Comparison of ENCODE assay signal across 8 cellular contexts in genomic region chr7:141700291-141700847, GRCh38. TPM values are rescaled to one million over a fixed set of nuclear protein-coding genes. Genes with fewer than 3 reads are reported as not detected.
DNase-seq lines count a peak whose midpoint lies in the region; ATAC-seq, FAIRE-seq and TF ChIP-seq lines count a peak whose summit lies in the region.

No MANE protein-coding gene starts in this region.

- WGBS in IMR-90 (ENCODE audit: extremely low coverage in 2 of 2, insufficient read length in 1 of 2), 2 experiments: 100% methylated on average over 1 of the region's 5 CpGs; no CpG with 5 or more reads in 1 of the 2 experiments

- H3K56ac ChIP-seq in IMR-90 (ENCODE audit: extremely low read depth, insufficient read depth, low read length): no peak overlapping the region

- no peak overlapping the region for H3K18ac ChIP-seq in IMR-90 (ENCODE audit: low read depth, low read length)

- H3K14ac ChIP-seq in IMR-90 (replicated peaks; ENCODE audit: low read depth, low read length): no peak overlapping the region

- H3K36me3 ChIP-seq in BJ (ENCODE audit: control insufficient read depth, insufficient read depth, low read length) (no peaks in the 10 kb centered on the region), IMR-90 (ENCODE audit: control insufficient read depth, insufficient read depth, low read length) (no peaks in the 10 kb centered on the region)

- BruUV-seq in IMR-90 (replicated peaks; lab: Mats Ljungman, UMichigan): no TSS peak

- no peak overlapping the region for H2AK9ac ChIP-seq in IMR-90 (replicated peaks; ENCODE audit: low read depth, low read length, poor library complexity)

- H4K5ac ChIP-seq in IMR-90 (ENCODE audit: low read depth, low read length): no peak overlapping the region

- no peak overlapping the region for H3K23ac ChIP-seq in IMR-90 (ENCODE audit: low read depth, low read length)

- H3K4me1 Mint-ChIP-seq in natural killer cell treated with Interleukin-12 subunit alpha and Interleukin-12 subunit beta and Interleukin-15 and Interleukin-18, amount 100 ng/mL, for 72 hours (ENCODE audit: low read depth in 2 of 2): peaks cover 50 to 57% of the 10 kb centered on the region in 2 donors

- H2BK5ac ChIP-seq in IMR-90 (ENCODE audit: low read depth, low read length, poor library complexity, severe bottlenecking): no peak overlapping the region

- peak overlapping the region; percentile 88 for H3K4me3 Mint-ChIP-seq in natural killer cell treated with Interleukin-12 subunit alpha and Interleukin-12 subunit beta and Interleukin-15 and Interleukin-18, amount 100 ng/mL, for 72 hours

- H3K27me3 ChIP-seq in BJ (ENCODE audit: control insufficient read depth, insufficient read depth, low read length): peaks cover 3% of the 10 kb centered on the region
- peaks cover 3% of the 10 kb centered on the region; the same call in 1 of the 2 replicates for H3K27me3 ChIP-seq in IMR-90 (ENCODE audit: control insufficient read depth, insufficient read depth, low read length)
- H3K27me3 ChIP-seq in dorsolateral prefrontal cortex: no peaks in the 10 kb centered on the region

- no peaks in the 10 kb centered on the region for H3K9me3 ChIP-seq in IMR-90 (ENCODE audit: control insufficient read depth, insufficient read depth, low read length)

- H3K27me3 Mint-ChIP-seq in natural killer cell treated with Interleukin-12 subunit alpha and Interleukin-12 subunit beta and Interleukin-15 and Interleukin-18, amount 100 ng/mL, for 72 hours: peaks cover 9 to 13% of the 10 kb centered on the region in 2 donors

- H2AFZ ChIP-seq in IMR-90 (replicated peaks; ENCODE audit: low read length, poor library complexity): peak overlapping the region; percentile 47

- DNase-seq in BJ (ENCODE audit: low read depth): no peak
- DNase-seq in IMR-90: no peak
- DNase-seq in dorsolateral prefrontal cortex: no peak
- DNase-seq in natural killer cell treated with Interleukin-12 subunit alpha and Interleukin-12 subunit beta and Interleukin-15 and Interleukin-18, amount 100 ng/mL, for 72 hours (ENCODE audit: low spot score): no peak
- DNase-seq in GM19239 (ENCODE audit: insufficient read length, low spot score): no peak
- no peak for DNase-seq in epidermal melanocyte (ENCODE audit: insufficient read length, low spot score)
- no peak for DNase-seq in 8988T

- no peak overlapping the region for H4K91ac ChIP-seq in IMR-90 (ENCODE audit: insufficient read depth, low read depth, low read length)

- no peak overlapping the region for H3K4ac ChIP-seq in IMR-90 (ENCODE audit: low read depth, low read length)

- H3K27ac ChIP-seq in IMR-90 (ENCODE audit: insufficient read depth, low read length) (no peak overlapping the region), dorsolateral prefrontal cortex (peak overlapping the region; percentile 4 to 98 (median 92))

- ATAC-seq in IMR-90 (ENCODE audit: low read depth): no peak
- ATAC-seq in natural killer cell treated with Interleukin-12 subunit alpha and Interleukin-12 subunit beta and Interleukin-15 and Interleukin-18, amount 100 ng/mL, for 72 hours: no peak
- ATAC-seq in HG03565 (IDR thresholded peaks at IDR 0.05; ENCODE audit: unreplicated experiment): no peak

- no peaks in the 10 kb centered on the region; the same call in 1 of the 2 replicates for H4K20me1 ChIP-seq in IMR-90 (ENCODE audit: insufficient read depth, low read length)

- H2BK120ac ChIP-seq in IMR-90 (ENCODE audit: low read depth, low read length): no peak overlapping the region

- POLR2A ChIA-PET in BJ (lab: Charles Lee): no interaction called here
- POLR2A ChIA-PET in IMR-90 (lab: Charles Lee; ENCODE audit: unreplicated experiment): no interaction called here

- CTCF ChIA-PET in BJ (lab: Yijun Ruan, JAX) (no interaction called here), IMR-90 (lab: Yijun Ruan, JAX) (no interaction called here)

- TF ChIP-seq RAD21 in IMR-90 (IDR thresholded peaks at IDR 0.05; ENCODE audit: low read length): no peak

- peak overlapping the region; percentile 62 to 73 for H3K27ac Mint-ChIP-seq in natural killer cell treated with Interleukin-12 subunit alpha and Interleukin-12 subunit beta and Interleukin-15 and Interleukin-18, amount 100 ng/mL, for 72 hours

- no peaks in the 10 kb centered on the region for H3K9me1 ChIP-seq in IMR-90 (ENCODE audit: insufficient read depth, low read length)

- TF ChIP-seq CTCF in BJ (IDR thresholded peaks at IDR 0.05; ENCODE audit: insufficient read depth, low read depth, low read length) (no peak), IMR-90 (conservative IDR thresholded peaks at IDR 0.05; ENCODE audit: low read depth, low read length) (no peak), dorsolateral prefrontal cortex (IDR thresholded peaks at IDR 0.05 in 54 of 56, conservative IDR thresholded peaks at IDR 0.05 in 2 of 56; ENCODE audit: low read depth in 1 of 56, partially characterized antibody in 56 of 56) (no peak)

- no peaks in the 10 kb centered on the region for H3K9me3 Mint-ChIP-seq in natural killer cell treated with Interleukin-12 subunit alpha and Interleukin-12 subunit beta and Interleukin-15 and Interleukin-18, amount 100 ng/mL, for 72 hours

- in situ Hi-C loops in IMR-90 (cut with MboI; ENCODE audit: low sequenced_read_pairs): no loop called here

- H3K9ac ChIP-seq in IMR-90 (ENCODE audit: low read depth, low read length): no peak overlapping the region

- H2AK5ac ChIP-seq in IMR-90 (ENCODE audit: low read depth, low read length): no peak overlapping the region

- dilution Hi-C loops in IMR-90 (cut with HindIII; ENCODE audit: low sequenced_read_pairs, unreplicated experiment): no loop called here

- H3K36me3 Mint-ChIP-seq in natural killer cell treated with Interleukin-12 subunit alpha and Interleukin-12 subunit beta and Interleukin-15 and Interleukin-18, amount 100 ng/mL, for 72 hours: no peaks in the 10 kb centered on the region

- H3K4me3 ChIP-seq in BJ (ENCODE audit: low read depth, low read length) (peak overlapping the region; percentile 65), IMR-90 (ENCODE audit: insufficient read depth, low read depth, low read length) (no peak overlapping the region), dorsolateral prefrontal cortex (peak overlapping the region; percentile 46 to 88 (median 76))

- H3K4me1 ChIP-seq in IMR-90 (ENCODE audit: control insufficient read depth, insufficient read depth, low read length): peaks cover 1% of the 10 kb centered on the region; the same call in 1 of the 2 replicates

- H4K8ac ChIP-seq in IMR-90 (ENCODE audit: low read depth in 2 of 2, low read length in 2 of 2): no peak overlapping the region

- H2BK15ac ChIP-seq in IMR-90 (ENCODE audit: low read depth, low read length): no peak overlapping the region

- peaks cover 8 to 11% of the 10 kb centered on the region in 2 experiments; a peak in 2 of 4 replicates for H3K79me1 ChIP-seq in IMR-90 (ENCODE audit: low read depth in 1 of 2, low read length in 2 of 2)

- H3K4me2 ChIP-seq in IMR-90 (ENCODE audit: low read depth, low read length): no peak overlapping the region; the same call in 1 of the 2 replicates

- no peak overlapping the region for H2BK20ac ChIP-seq in IMR-90 (ENCODE audit: low read depth, low read length)

- intact Hi-C loops in IMR-90 (cut with micrococcal nuclease): no loop called here
- intact Hi-C loops in dorsolateral prefrontal cortex (cut with DNase I): loop anchor here (2.0 to 5.0 kb wide), 2 partner anchors 16 to 37 kb away; partner anchors contain the start of gene SSBP1 (in 1 of the 2)

- no peak for TF ChIP-seq POLR2A in IMR-90 (IDR thresholded peaks at IDR 0.05; ENCODE audit: low read depth, low read length)

- FAIRE-seq in GM19239 (lab: Jason Lieb, UNC): no peak

TF ChIP-seq in IMR-90, 13 proteins besides CTCF, POLR2A, EP300 and RAD21 (continues in another document):
- TF ChIP-seq RFX5 (IDR thresholded peaks at IDR 0.05; ENCODE audit: low read depth, low read length) (no peak), RCOR1 (IDR thresholded peaks at IDR 0.05; ENCODE audit: insufficient replicate concordance, low read length) (no peak), MAFK (IDR thresholded peaks at IDR 0.05; ENCODE audit: low read depth, low read length) (no peak), CHD1 (IDR thresholded peaks at IDR 0.05; ENCODE audit: low read depth, low read length) (no peak), FOS (IDR thresholded peaks at IDR 0.05; ENCODE audit: low read depth, low read length) (no peak), MXI1 (IDR thresholded peaks at IDR 0.05; ENCODE audit: borderline replicate concordance, low read depth, low read length) (no peak)

RNA-seq across cellular contexts. Expression of gene DENND11, which starts 1.6 kb away (rescaled TPM):
- polyA plus RNA-seq in BJ (2011; rRNA removed) (4.2 and 4.6 TPM in 2 replicates), IMR-90 (2012; rRNA removed) (2.2 and 2.9 TPM in 2 replicates)
- polyA minus RNA-seq in BJ (2011; rRNA and poly(A)+ RNA removed): 4.1 and 4.5 TPM in 2 replicates
- total RNA-seq in IMR-90 (2012; rRNA removed) (5.0 TPM in 2 replicates), dorsolateral prefrontal cortex (10 to 100 TPM; 39.9 to 93.6 (median 55.5) TPM)
- 0.75 and 1.2 TPM in 2 replicates for polyA plus RNA-seq in IMR-90 (2012; cell fraction: cytosol; rRNA removed)
- 3.0 and 9.9 TPM in 2 replicates for polyA plus RNA-seq in IMR-90 (2012; cell fraction: nucleus; rRNA removed; ENCODE audit: low replicate concordance)
- total RNA-seq in natural killer cell treated with Interleukin-12 subunit alpha and Interleukin-12 subunit beta and Interleukin-15 and Interleukin-18, amount 100 ng/mL, for 72 hours: 10 to 100 TPM; 24.7 to 40.0 TPM

RNA-seq across cellular contexts. Expression of gene WEE2, which starts 7.8 kb away (rescaled TPM):
- polyA plus RNA-seq in BJ (2011; rRNA removed) (not detected in 2 replicates), IMR-90 (2012; rRNA removed) (not detected in 2 replicates)
- polyA minus RNA-seq in BJ (2011; rRNA and poly(A)+ RNA removed): not detected in 2 replicates
- total RNA-seq in IMR-90 (2012; rRNA removed) (not detected in 2 replicates), dorsolateral prefrontal cortex (1 to 10 TPM in 2 of 120 experiments, under 1 TPM in 56, not detected in 62; 0.11 to 1.2 (median 0.28) TPM)
- polyA plus RNA-seq in IMR-90 (2012; cell fraction: cytosol; rRNA removed): not detected in 2 replicates
- not detected in 2 replicates for polyA plus RNA-seq in IMR-90 (2012; cell fraction: nucleus; rRNA removed; ENCODE audit: low replicate concordance)
- under 1 TPM in 1 of 2 donors, not detected in 1; 0.17 TPM for total RNA-seq in natural killer cell treated with Interleukin-12 subunit alpha and Interleukin-12 subunit beta and Interleukin-15 and Interleukin-18, amount 100 ng/mL, for 72 hours

RNA-seq across cellular contexts. Expression of gene SSBP1, which starts 37.8 kb away (rescaled TPM):
- polyA plus RNA-seq in BJ (2011; rRNA removed): 55.0 and 139 TPM in 2 replicates
- 12.0 and 17.9 TPM in 2 replicates for polyA minus RNA-seq in BJ (2011; rRNA and poly(A)+ RNA removed)
- 204 and 234 TPM in 2 replicates for total RNA-seq in IMR-90 (2012; rRNA removed)
- polyA plus RNA-seq in IMR-90 (2012; rRNA removed): 138 and 158 TPM in 2 replicates
- polyA plus RNA-seq in IMR-90 (2012; cell fraction: cytosol; rRNA removed): 39.8 and 68.2 TPM in 2 replicates
- 10.9 and 68.5 TPM in 2 replicates for polyA plus RNA-seq in IMR-90 (2012; cell fraction: nucleus; rRNA removed; ENCODE audit: low replicate concordance)
- 10 to 100 TPM; 49.9 to 96.9 (median 80.2) TPM for total RNA-seq in dorsolateral prefrontal cortex
- total RNA-seq in natural killer cell treated with Interleukin-12 subunit alpha and Interleukin-12 subunit beta and Interleukin-15 and Interleukin-18, amount 100 ng/mL, for 72 hours: 100 to 1,000 TPM; 163 to 208 TPM
